In genomic region chr16:20624205-20624604, GRCh38 we compare ENCODE assay signal across 32 cellular contexts. TPM values are rescaled to one million over a fixed set of nuclear protein-coding genes. Genes with fewer than 3 reads are reported as not detected.
"Had no signal": no experiment of that assay in that cellular context is flagged by ENCODE, and none has a peak within 500 bp of the region (broad histone marks: within the 10 kb centered on the region; RNA-seq: fewer than 3 reads in every experiment).

No MANE protein-coding gene starts in this region.

- DNase-seq: Karpas-422, Kasumi-1, MG63, MM.1S, MV-4-11, NCI-H1048, NCI-H1092, NCI-H1092 treated with DMSO at 0.1 percent for 48 hours, NCI-H1105, NCI-H1105 treated with DMSO at 0.1 percent for 48 hours, NCI-H1417 treated with DMSO at 0.1 percent for 48 hours, NCI-H1436, NCI-H1436 treated with DMSO at 0.1 percent for 48 hours, NCI-H146, NCI-H1694, NCI-H1694 treated with DMSO at 0.1 percent for 48 hours, NCI-H1930, NCI-H2081, NCI-H2081 treated with DMSO at 0.1 percent for 48 hours, NCI-H2107, NCI-H2171, NCI-H2171 treated with DMSO at 0.1 percent for 48 hours, NCI-H2227 treated with DMSO at 0.1 percent for 48 hours, NCI-H226, NCI-H446, NCI-H446 treated with DMSO at 0.1 percent for 48 hours, NCI-H510A had no signal

- H3K9me3 ChIP-seq: MG63 had no signal

- H3K27ac ChIP-seq: KMS-11 had no signal

- H3K9ac ChIP-seq: KMS-11 had no signal

- H3K4me3 ChIP-seq: MG63 had no signal

- H3K36me3 ChIP-seq: MG63 had no signal

- H3K27me3 ChIP-seq: MG63 had no signal

- H3K4me2 ChIP-seq: KMS-11 had no signal

RNA-seq across cellular contexts. Expression of gene ACSM2B, which starts 48.0 kb away (rescaled TPM):
- total RNA-seq: LHCN-M2, M059J, MCF 10A, NCI-H460 had no signal
